Comparison of ENCODE assay signal across 34 cellular contexts in the genomic region with DNA sequence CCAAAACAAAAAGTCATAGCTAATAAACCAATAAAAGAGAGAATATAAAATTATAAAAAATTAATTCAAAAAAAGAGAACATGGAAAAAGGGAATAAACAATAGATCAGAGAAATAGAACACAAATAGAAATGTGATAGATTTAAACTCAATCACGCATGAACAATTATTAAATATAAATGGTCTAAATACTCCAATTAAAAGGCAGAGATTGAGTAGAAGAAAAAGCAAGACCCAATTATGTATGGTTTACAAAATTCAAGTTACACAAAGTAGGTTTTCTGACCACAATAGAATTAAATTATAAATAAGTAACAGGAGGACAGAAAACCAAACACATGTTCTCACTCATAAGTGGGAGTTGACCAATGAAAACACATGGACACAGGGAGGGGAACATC.
"Had no signal": no experiment of that assay in that cellular context is flagged by ENCODE, and none has a peak within 500 bp of the region (broad histone marks: within the 10 kb centered on the region; RNA-seq: fewer than 3 reads in every experiment).

No MANE protein-coding gene starts in this region.

- H3K4me3 ChIP-seq: MG63 had no signal

- H3K27me3 ChIP-seq: MG63 had no signal

- H3K36me3 ChIP-seq: MG63 had no signal

- DNase-seq: Karpas-422, Kasumi-1, MG63, MM.1S, MV-4-11, NCI-H1048, NCI-H1092, NCI-H1092 treated with DMSO at 0.1 percent for 48 hours, NCI-H1105, NCI-H1105 treated with DMSO at 0.1 percent for 48 hours, NCI-H1417, NCI-H1417 treated with DMSO at 0.1 percent for 48 hours, NCI-H1436, NCI-H1436 treated with DMSO at 0.1 percent for 48 hours, NCI-H146, NCI-H1694, NCI-H1694 treated with DMSO at 0.1 percent for 48 hours, NCI-H187, NCI-H187 treated with DMSO at 0.1 percent for 48 hours, NCI-H1930, NCI-H2029, NCI-H2029 treated with DMSO at 0.1 percent for 48 hours, NCI-H2081, NCI-H2081 treated with DMSO at 0.1 percent for 48 hours, NCI-H2107, NCI-H2171, NCI-H2171 treated with DMSO at 0.1 percent for 48 hours, NCI-H2227 treated with DMSO at 0.1 percent for 48 hours, NCI-H226, NCI-H345, NCI-H446, NCI-H446 treated with DMSO at 0.1 percent for 48 hours, NCI-H510A, NCI-H510A treated with DMSO at 0.1 percent for 48 hours had no signal

- H3K9me3 ChIP-seq: MG63 had no signal
